In genomic region chr20:53652090-53652858, GRCh38 we compare ENCODE assay signal across 8 cellular contexts. TPM values are rescaled to one million over a fixed set of nuclear protein-coding genes. Genes with fewer than 3 reads are reported as not detected.
DNase-seq lines count a peak whose midpoint lies in the region; ATAC-seq lines count a peak whose summit lies in the region.

No MANE protein-coding gene starts in this region.

- H3K27me3 Mint-ChIP-seq in activated naive CD8-positive, alpha-beta T cell treated with anti-CD3 and anti-CD28 coated beads, Interleukin-2, amount 50 U/mL, for 24 hours, result no peaks in the 10 kb centered on the region
- no peaks in the 10 kb centered on the region for H3K27me3 Mint-ChIP-seq in naive thymus-derived CD8-positive, alpha-beta T cell

- DNase-seq in HuH-7.5 (ENCODE audit: low spot score) (peak; percentile 65), G401 (ENCODE audit: low spot score) (no peak), NCI-H2029 treated with DMSO at 0.1 percent for 48 hours (lab: John Stamatoyannopoulos, UW) (no peak)
- DNase-seq in activated naive CD8-positive, alpha-beta T cell treated with anti-CD3 and anti-CD28 coated beads, Interleukin-2, amount 50 U/mL, for 24 hours, result no peak
- peak in 6 of 10 donors; percentile 12 to 55 (median 37) for DNase-seq in naive thymus-derived CD8-positive, alpha-beta T cell
- DNase-seq in activated CD4-positive, CD25-positive, alpha-beta regulatory T cell (lab: John Stamatoyannopoulos, UW), result no peak

- in situ Hi-C loops in G401 (cut with HindIII; ENCODE audit: low sequenced_read_pairs), result no loop called here

- no peaks in the 10 kb centered on the region for H3K9me3 Mint-ChIP-seq in activated naive CD8-positive, alpha-beta T cell treated with anti-CD3 and anti-CD28 coated beads, Interleukin-2, amount 50 U/mL, for 24 hours
- H3K9me3 Mint-ChIP-seq in naive thymus-derived CD8-positive, alpha-beta T cell, result no peaks in the 10 kb centered on the region

- H3K36me3 Mint-ChIP-seq in activated naive CD8-positive, alpha-beta T cell treated with anti-CD3 and anti-CD28 coated beads, Interleukin-2, amount 50 U/mL, for 24 hours (ENCODE audit: low read depth), result no peaks in the 10 kb centered on the region
- no peaks in the 10 kb centered on the region for H3K36me3 Mint-ChIP-seq in naive thymus-derived CD8-positive, alpha-beta T cell

- peak overlapping the region; percentile 63 for H3K4me3 Mint-ChIP-seq in activated naive CD8-positive, alpha-beta T cell treated with anti-CD3 and anti-CD28 coated beads, Interleukin-2, amount 50 U/mL, for 24 hours
- peak overlapping the region; percentile 57 to 85 (median 76) for H3K4me3 Mint-ChIP-seq in naive thymus-derived CD8-positive, alpha-beta T cell

- POLR2A ChIA-PET in naive thymus-derived CD8-positive, alpha-beta T cell (lab: Charles Lee), result interaction anchor here (0.7 to 1.9 kb wide), 13 partner anchors 9 to 264 kb away, joined by 3 to 17 read pairs (median 4); no protein-coding TSS in a partner anchor

- peak; percentile 73 for ATAC-seq in GM18517 (IDR thresholded peaks at IDR 0.05; ENCODE audit: unreplicated experiment)
- ATAC-seq in GM21619 (IDR thresholded peaks at IDR 0.05; ENCODE audit: unreplicated experiment), result peak; percentile 75
- ATAC-seq in activated naive CD8-positive, alpha-beta T cell treated with anti-CD3 and anti-CD28 coated beads, Interleukin-2, amount 50 U/mL, for 24 hours, result peak; percentile 39
- ATAC-seq in naive thymus-derived CD8-positive, alpha-beta T cell, result peak; percentile 84 to 91

- H3K4me1 Mint-ChIP-seq in activated naive CD8-positive, alpha-beta T cell treated with anti-CD3 and anti-CD28 coated beads, Interleukin-2, amount 50 U/mL, for 24 hours, result peaks cover 47% of the 10 kb centered on the region
- H3K4me1 Mint-ChIP-seq in naive thymus-derived CD8-positive, alpha-beta T cell, result peaks cover 14 to 47% (median 40%) of the 10 kb centered on the region in 4 donors

- peak overlapping the region; percentile 92 for H3K27ac Mint-ChIP-seq in activated naive CD8-positive, alpha-beta T cell treated with anti-CD3 and anti-CD28 coated beads, Interleukin-2, amount 50 U/mL, for 24 hours
- H3K27ac Mint-ChIP-seq in naive thymus-derived CD8-positive, alpha-beta T cell, result peak overlapping the region; percentile 86 to 98 (median 94)

RNA-seq across cellular contexts. Expression of gene ZNF217, which starts 58.6 kb away (rescaled TPM):
- 100 to 1,000 TPM; 100 to 101 TPM for total RNA-seq in naive thymus-derived CD8-positive, alpha-beta T cell
- polyA plus RNA-seq in naive thymus-derived CD8-positive, alpha-beta T cell, result 10 to 100 TPM; 21.5 to 34.2 (median 25.3) TPM
- total RNA-seq in G401 (2014; rRNA removed; shearing (Covaris generic)), result 63.4 and 79.3 TPM in 2 replicates

Comparison
In these comparisons a context has a peak if more than half of its experiments do, and no peak if none do; other contexts are left out.
1. DNase-seq: peak in HuH-7.5 (single experiment) and naive thymus-derived CD8-positive, alpha-beta T cell (6 of 10); none in activated naive CD8-positive, alpha-beta T cell treated with anti-CD3 and anti-CD28 coated beads, Interleukin-2, amount 50 U/mL, for 24 hours (single experiment), G401 (single experiment), NCI-H2029 treated with DMSO at 0.1 percent for 48 hours (single experiment) and activated CD4-positive, CD25-positive, alpha-beta regulatory T cell (0 of 4).
2. Peak in every context shown above with its lines, with median percentiles within 50 percentile points of each other: ATAC-seq.